Comparison of ENCODE assay signal across 7 cellular contexts in genomic region chr1:26788515-26788785, GRCh38. TPM values are rescaled to one million over a fixed set of nuclear protein-coding genes. Genes with fewer than 3 reads are reported as not detected.
DNase-seq lines count a peak whose midpoint lies in the region; ATAC-seq and TF ChIP-seq lines count a peak whose summit lies in the region.

No MANE protein-coding gene starts in this region.

- peak overlapping the region; percentile 93 for H3K9ac ChIP-seq in HUES64 (ENCODE audit: low read depth, low read length)

- WGBS in HUES64: 36% methylated on average over 10 of the region's 10 CpGs
- 1 to 5% (median 1%) methylated on average over 10 of the region's 10 CpGs for WGBS in stomach, 5 donors

- no peaks in the 10 kb centered on the region for H3K27me3 ChIP-seq in HUES64 (ENCODE audit: insufficient read depth, low read length)
- no peaks in the 10 kb centered on the region for H3K27me3 ChIP-seq in stomach

- H3K4me3 ChIP-seq in HUES64 (ENCODE audit: low read length) (peak overlapping the region; percentile 83), iPS-18c (ENCODE audit: insufficient read depth, low read depth, low read length) (peak overlapping the region; percentile 93), stomach (peak overlapping the region; percentile 62 to 80 (median 72))

- TF ChIP-seq CTCF in stomach (IDR thresholded peaks at IDR 0.05): no peak

- peaks cover 34% of the 10 kb centered on the region for H3K4me1 ChIP-seq in HUES64 (ENCODE audit: insufficient read depth, low read length)
- peaks cover 38 to 71% (median 55%) of the 10 kb centered on the region in 4 donors for H3K4me1 ChIP-seq in stomach

- ATAC-seq in activated naive CD4-positive, alpha-beta T cell treated with anti-CD3 and anti-CD28 coated beads, Interleukin-2, amount 50 U/mL, for 72 hours: peak in 1 of 2 donors; percentile 8
- ATAC-seq in GM18870 (IDR thresholded peaks at IDR 0.05; ENCODE audit: unreplicated experiment): no peak

- peak overlapping the region; percentile 96 to 99 for H3K27ac Mint-ChIP-seq in activated naive CD4-positive, alpha-beta T cell treated with anti-CD3 and anti-CD28 coated beads, Interleukin-2, amount 50 U/mL, for 72 hours

- peaks cover 2% of the 10 kb centered on the region for H3K36me3 ChIP-seq in HUES64 (ENCODE audit: insufficient read depth, low read length)
- H3K36me3 ChIP-seq in stomach: peaks cover 3 to 23% (median 19%) of the 10 kb centered on the region in 4 donors

- H3K9me3 ChIP-seq in HUES64 (ENCODE audit: insufficient read depth, low read depth, low read length) (no peaks in the 10 kb centered on the region), iPS-18c (ENCODE audit: control insufficient read depth, insufficient read depth, low read length) (no peaks in the 10 kb centered on the region), stomach (no peaks in the 10 kb centered on the region)

- peaks cover 11 to 15% of the 10 kb centered on the region in 2 donors for H3K36me3 Mint-ChIP-seq in activated naive CD4-positive, alpha-beta T cell treated with anti-CD3 and anti-CD28 coated beads, Interleukin-2, amount 50 U/mL, for 72 hours

- no peak for DNase-seq in activated naive CD4-positive, alpha-beta T cell treated with anti-CD3 and anti-CD28 coated beads, Interleukin-2, amount 50 U/mL, for 72 hours (ENCODE audit: low spot score in 2 of 2)
- DNase-seq in stomach (no peak), SK-N-DZ (ENCODE audit: low spot score) (no peak)
- no peak for DNase-seq in activated CD4-positive, CD25-positive, alpha-beta regulatory T cell (lab: John Stamatoyannopoulos, UW)

- TF ChIP-seq EP300 in stomach (IDR thresholded peaks at IDR 0.05): no peak

- intact Hi-C loops in stomach (cut with DNase I; ENCODE audit: low total_unique reads): loop anchor here (10.0 kb wide), 1 partner anchor 104 kb away; no protein-coding TSS in a partner anchor

- H3K27ac ChIP-seq in HUES64 (ENCODE audit: low read depth, low read length) (peak overlapping the region; percentile 97), stomach (peak overlapping the region; percentile 97 to 100 (median 98))

- no peak for TF ChIP-seq POLR2A in stomach (IDR thresholded peaks at IDR 0.05)

- no peaks in the 10 kb centered on the region for H3K9me3 Mint-ChIP-seq in activated naive CD4-positive, alpha-beta T cell treated with anti-CD3 and anti-CD28 coated beads, Interleukin-2, amount 50 U/mL, for 72 hours

RNA-seq across cellular contexts. Expression of gene PIGV, which starts 0.7 kb away (rescaled TPM):
- 5.0 TPM for polyA plus RNA-seq in HUES64 (2013, experiment 1 of 2)
- 8.6 TPM for polyA plus RNA-seq in HUES64 (2013, experiment 2 of 2)
- total RNA-seq in activated naive CD4-positive, alpha-beta T cell treated with anti-CD3 and anti-CD28 coated beads, Interleukin-2, amount 50 U/mL, for 72 hours: 10 to 100 TPM; 15.9 to 21.0 TPM
- total RNA-seq in stomach: 10 to 100 TPM in 2 of 5 donors, 1 to 10 TPM in 1, under 1 TPM in 1, not detected in 1; 0.87 to 30.8 (median 8.7) TPM
- polyA plus RNA-seq in stomach: 1 to 10 TPM; 3.4 to 7.5 (median 6.4) TPM
- 10.4 and 13.6 TPM in 2 replicates for polyA plus RNA-seq in SK-N-DZ (2014; cell fraction: cytosol; rRNA removed)
- polyA plus RNA-seq in SK-N-DZ (2014; cell fraction: nucleus; rRNA removed): 5.5 and 6.5 TPM in 2 replicates

RNA-seq across cellular contexts. Expression of gene ZDHHC18, which starts 38.0 kb away (rescaled TPM):
- 23.3 TPM for polyA plus RNA-seq in HUES64 (2013, experiment 1 of 2)
- 24.3 TPM for polyA plus RNA-seq in HUES64 (2013, experiment 2 of 2)
- 10 to 100 TPM; 37.8 to 59.5 TPM for total RNA-seq in activated naive CD4-positive, alpha-beta T cell treated with anti-CD3 and anti-CD28 coated beads, Interleukin-2, amount 50 U/mL, for 72 hours
- 10 to 100 TPM in 3 of 5 donors, 1 to 10 TPM in 2; 5.2 to 81.7 (median 13.3) TPM for total RNA-seq in stomach
- polyA plus RNA-seq in stomach: 1 to 10 TPM; 6.3 to 9.0 (median 6.7) TPM
- 22.8 and 25.8 TPM in 2 replicates for polyA plus RNA-seq in SK-N-DZ (2014; cell fraction: cytosol; rRNA removed)
- 18.4 and 19.8 TPM in 2 replicates for polyA plus RNA-seq in SK-N-DZ (2014; cell fraction: nucleus; rRNA removed)
